Comparison of ENCODE assay signal across 3 cellular contexts in the genomic region with DNA sequence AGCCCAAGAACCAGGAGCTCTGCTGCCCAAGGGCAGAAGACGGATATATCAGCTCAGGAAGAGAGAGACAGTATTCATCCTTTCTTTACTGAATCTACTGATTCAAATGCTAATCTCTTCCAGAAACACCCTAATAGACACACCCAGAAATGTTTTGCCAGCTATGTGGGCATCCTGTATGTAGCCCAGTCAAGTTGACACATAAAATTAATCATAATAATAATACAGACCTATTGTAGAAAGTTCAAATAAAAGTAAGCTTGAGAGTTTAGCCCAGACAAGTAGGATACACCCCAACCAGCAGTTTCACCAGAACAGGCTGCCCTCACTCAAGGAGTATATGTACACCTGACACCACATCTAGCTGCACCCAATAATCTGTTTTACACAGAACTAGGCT.
"Had no signal": no experiment of that assay in that cellular context is flagged by ENCODE, and none has a peak within 500 bp of the region (broad histone marks: within the 10 kb centered on the region; RNA-seq: fewer than 3 reads in every experiment).

No MANE protein-coding gene starts in this region.

- ATAC-seq: GM12878 had no signal

- H3K4me3 ChIP-seq: GM12878 had no signal

- DNase-seq: GDM1, GF-D8 had no signal
